In the genomic region with DNA sequence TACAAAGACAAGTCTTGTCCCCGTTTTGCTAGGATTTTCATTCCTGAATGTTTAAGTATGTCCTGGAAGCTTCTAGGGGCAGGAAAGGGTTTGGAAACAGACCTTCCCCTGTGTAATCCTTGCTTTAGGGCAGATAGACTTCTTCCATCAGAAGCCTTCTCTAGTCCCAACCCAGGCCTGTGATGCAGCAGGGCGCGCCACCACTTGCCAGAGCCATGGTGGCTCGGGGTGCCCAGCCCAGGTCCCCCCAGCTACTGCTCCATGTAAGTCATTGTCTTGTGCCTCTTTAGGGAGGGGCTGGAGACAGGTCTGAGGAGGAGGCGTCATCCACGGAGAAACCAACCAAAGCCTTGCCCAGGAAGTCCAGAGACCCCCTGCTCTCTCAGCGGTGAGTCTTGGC, we compare ENCODE assay signal across 29 cellular contexts.
"Had no signal": no experiment of that assay in that cellular context is flagged by ENCODE, and none has a peak within 500 bp of the region (broad histone marks: within the 10 kb centered on the region; RNA-seq: fewer than 3 reads in every experiment).

No MANE protein-coding gene starts in this region.

- H3K27me3 Mint-ChIP-seq: activated CD4-positive, alpha-beta T cell treated with anti-CD3 and anti-CD28 coated beads for 36 hours; activated naive CD8-positive, alpha-beta T cell treated with anti-CD3 and anti-CD28 coated beads, Interleukin-2, amount 50 U/mL, for 24 hours; activated T-cell treated with anti-CD3 and anti-CD28 coated beads, Interleukin-2, amount 50 U/mL, for 24 hours; stimulated activated memory B cell treated with anti-CD40 and anti-IgM and Interleukin-4, amounts not matched to agents 10 μg/mL and 1 μg/mL and 100 μg/mL, for 72 hours; stimulated activated naive CD8-positive, alpha-beta T cell treated with anti-CD3 and anti-CD28 coated beads, Interleukin-15, amount 100 ng/mL, for 72 hours had no signal

- H3K9me3 ChIP-seq: heart left ventricle, left lung, pancreas, psoas muscle, sigmoid colon had no signal

- H3K27ac ChIP-seq: heart left ventricle, left lung, pancreas, psoas muscle, sigmoid colon had no signal

- ATAC-seq: activated CD4-positive, alpha-beta T cell treated with anti-CD3 and anti-CD28 coated beads for 36 hours; activated naive CD8-positive, alpha-beta T cell treated with anti-CD3 and anti-CD28 coated beads, Interleukin-2, amount 50 U/mL, for 24 hours; heart left ventricle; left lung; pancreas; stimulated activated memory B cell treated with anti-CD40 and anti-IgM and Interleukin-4, amounts not matched to agents 10 μg/mL and 1 μg/mL and 100 μg/mL, for 72 hours; stimulated activated naive CD8-positive, alpha-beta T cell treated with anti-CD3 and anti-CD28 coated beads, Interleukin-15, amount 100 ng/mL, for 72 hours had no signal

- H3K9me3 Mint-ChIP-seq: activated naive CD8-positive, alpha-beta T cell treated with anti-CD3 and anti-CD28 coated beads, Interleukin-2, amount 50 U/mL, for 24 hours; activated T-cell treated with anti-CD3 and anti-CD28 coated beads, Interleukin-2, amount 50 U/mL, for 24 hours; nephron progenitor cell; stimulated activated memory B cell treated with anti-CD40 and anti-IgM and Interleukin-4, amounts not matched to agents 10 μg/mL and 1 μg/mL and 100 μg/mL, for 72 hours; stimulated activated naive CD8-positive, alpha-beta T cell treated with anti-CD3 and anti-CD28 coated beads, Interleukin-15, amount 100 ng/mL, for 72 hours had no signal

- DNase-seq: activated CD4-positive, alpha-beta T cell treated with anti-CD3 and anti-CD28 coated beads for 36 hours; activated CD4-positive, CD25-positive, alpha-beta regulatory T cell; activated CD8-positive, alpha-beta memory T cell treated with anti-CD3 and anti-CD28 coated beads for 24 hours; activated CD8-positive, alpha-beta memory T cell treated with anti-CD3 and anti-CD28 coated beads, Interleukin-2, amount 50 U/mL, for 48 hours; activated gamma-delta T cell; activated naive CD4-positive, alpha-beta T cell treated with anti-CD3 and anti-CD28 coated beads, Interleukin-2, amount 50 U/mL, for 16 hours; activated naive CD8-positive, alpha-beta T cell treated with anti-CD3 and anti-CD28 coated beads, Interleukin-2, amount 50 U/mL, for 24 hours; activated T-cell treated with anti-CD3 and anti-CD28 coated beads, Interleukin-2, amount 50 U/mL, for 24 hours; amygdala; dermis blood vessel endothelial cell; effector CD4-positive, alpha-beta T cell; foreskin fibroblast; hypothalamus; nephron progenitor cell; nucleus accumbens; sigmoid colon; stimulated activated CD4-positive, alpha-beta T cell treated with anti-CD3 and anti-CD28 coated beads, Interleukin-1b, Interleukin-23, amount 100 ng/mL, for 48 hours; stimulated activated CD4-positive, alpha-beta T cell treated with anti-CD3 and anti-CD28 coated beads, Interleukin-4, amount 100 ng/mL, for 4 hours; stimulated activated CD8-positive, alpha-beta memory T cell treated with anti-CD3 and anti-CD28 coated beads, Interleukin-4, amount 100 ng/mL, for 48 hours; stimulated activated naive CD8-positive, alpha-beta T cell treated with anti-CD3 and anti-CD28 coated beads, Interleukin-15, amount 100 ng/mL, for 72 hours; substantia nigra had no signal

- H3K4me3 Mint-ChIP-seq: activated CD4-positive, alpha-beta T cell treated with anti-CD3 and anti-CD28 coated beads for 36 hours; activated naive CD8-positive, alpha-beta T cell treated with anti-CD3 and anti-CD28 coated beads, Interleukin-2, amount 50 U/mL, for 24 hours; activated T-cell treated with anti-CD3 and anti-CD28 coated beads, Interleukin-2, amount 50 U/mL, for 24 hours; nephron progenitor cell; stimulated activated memory B cell treated with anti-CD40 and anti-IgM and Interleukin-4, amounts not matched to agents 10 μg/mL and 1 μg/mL and 100 μg/mL, for 72 hours; stimulated activated naive CD8-positive, alpha-beta T cell treated with anti-CD3 and anti-CD28 coated beads, Interleukin-15, amount 100 ng/mL, for 72 hours had no signal

- H3K4me2 ChIP-seq: smooth muscle cell had no signal

- H3K4me3 ChIP-seq: heart left ventricle, left lung, lung, pancreas, psoas muscle, sigmoid colon, smooth muscle cell had no signal

- FAIRE-seq: colon, pancreas had no signal

- H3K27me3 ChIP-seq: heart left ventricle, left lung, pancreas, sigmoid colon had no signal

- H3K27ac Mint-ChIP-seq: activated CD4-positive, alpha-beta T cell treated with anti-CD3 and anti-CD28 coated beads for 36 hours; activated naive CD8-positive, alpha-beta T cell treated with anti-CD3 and anti-CD28 coated beads, Interleukin-2, amount 50 U/mL, for 24 hours; activated T-cell treated with anti-CD3 and anti-CD28 coated beads, Interleukin-2, amount 50 U/mL, for 24 hours; nephron progenitor cell; stimulated activated memory B cell treated with anti-CD40 and anti-IgM and Interleukin-4, amounts not matched to agents 10 μg/mL and 1 μg/mL and 100 μg/mL, for 72 hours; stimulated activated naive CD8-positive, alpha-beta T cell treated with anti-CD3 and anti-CD28 coated beads, Interleukin-15, amount 100 ng/mL, for 72 hours had no signal
